Comparison of ENCODE assay signal across 22 cellular contexts in genomic region chr2:160034396-160034795, GRCh38. TPM values are rescaled to one million over a fixed set of nuclear protein-coding genes. Genes with fewer than 3 reads are reported as not detected.
"Had no signal": no experiment of that assay in that cellular context is flagged by ENCODE, and none has a peak within 500 bp of the region (broad histone marks: within the 10 kb centered on the region; RNA-seq: fewer than 3 reads in every experiment).

No MANE protein-coding gene starts in this region.

- H3K27me3 ChIP-seq: breast epithelium, esophagus squamous epithelium, sigmoid colon, transverse colon had no signal

- H3K27ac ChIP-seq: esophagus squamous epithelium, sigmoid colon, transverse colon had no signal

- ATAC-seq: activated CD4-positive, CD25-positive, alpha-beta regulatory T cell treated with anti-CD3 and anti-CD28 coated beads, Interleukin-2, amount 50 U/mL, for 24 hours; activated CD8-positive, alpha-beta T cell treated with anti-CD3 and anti-CD28 coated beads, Interleukin-2, amount 10 ng/mL, durations not matched to agents 7 days and 5 days; activated naive CD8-positive, alpha-beta T cell treated with anti-CD3 and anti-CD28 coated beads, Interleukin-2, amount 50 U/mL, for 24 hours; left ventricle myocardium superior; natural killer cell treated with Interleukin-12 subunit alpha and Interleukin-12 subunit beta and Interleukin-15 and Interleukin-18, amount 100 ng/mL, for 72 hours had no signal

- H3K36me3 ChIP-seq: transverse colon had no signal

- H3K9me3 ChIP-seq: breast epithelium, esophagus squamous epithelium, sigmoid colon, transverse colon had no signal

- H3K4me1 ChIP-seq: breast epithelium, esophagus squamous epithelium, transverse colon had no signal

- H3K4me3 ChIP-seq: breast epithelium, esophagus squamous epithelium, sigmoid colon, transverse colon had no signal

- DNase-seq: activated CD4-positive, alpha-beta T cell treated with anti-CD3 and anti-CD28 coated beads, Interleukin-2, amount 10 ng/mL, durations not matched to agents 7 days and 5 days; activated CD8-positive, alpha-beta T cell treated with anti-CD3 and anti-CD28 coated beads, Interleukin-2, amount 10 ng/mL, durations not matched to agents 7 days and 5 days; activated naive CD4-positive, alpha-beta T cell treated with Interleukin-2 at 50 U/mL for 16 hours; activated naive CD8-positive, alpha-beta T cell treated with anti-CD3 and anti-CD28 coated beads, Interleukin-2, amount 50 U/mL, for 24 hours; activated T-cell treated with anti-CD3 and anti-CD28 coated beads, Interleukin-2, amount 50 U/mL, for 24 hours; anterior cingulate cortex; effector memory CD4-positive, alpha-beta T cell; esophagus squamous epithelium; immature natural killer cell; left ventricle myocardium superior; sigmoid colon; stimulated activated CD4-positive, alpha-beta T cell treated with anti-CD3 and anti-CD28 coated beads, Interleukin-12 subunit alpha, Interleukin-12 subunit beta, amount 100 ng/mL, for 4 hours; stimulated activated CD4-positive, alpha-beta T cell treated with anti-CD3 and anti-CD28 coated beads, Interleukin-1b, Interleukin-23, amount 100 ng/mL, for 48 hours; stimulated activated CD8-positive, alpha-beta memory T cell treated with anti-CD3 and anti-CD28 coated beads, Interleukin-4, amount 100 ng/mL, for 48 hours; stimulated activated naive CD4-positive, alpha-beta T cell; substantia nigra; transverse colon had no signal

RNA-seq across cellular contexts. Expression of gene PLA2R1, which starts 28.0 kb away (rescaled TPM):
- total RNA-seq: activated CD4-positive, alpha-beta T cell treated with anti-CD3 and anti-CD28 coated beads, Interleukin-2, amount 10 ng/mL, durations not matched to agents 7 days and 5 days; activated CD8-positive, alpha-beta T cell treated with anti-CD3 and anti-CD28 coated beads, Interleukin-2, amount 10 ng/mL, durations not matched to agents 7 days and 5 days; activated T-helper 2 cell treated with anti-CD3 and anti-CD28 coated beads, Interferon-gamma antibody, Interleukin-2, Interleukin-4, amounts not matched to agents 10 μg/mL and 5 μg/mL and 100 μg/mL, durations not matched to agents 14 hours and 24 hours and 36 hours; natural killer cell treated with Interleukin-12 subunit alpha and Interleukin-12 subunit beta and Interleukin-15 and Interleukin-18, amount 100 ng/mL, for 72 hours; T-helper 1 cell treated with Interleukin-12 subunit alpha and Interleukin-12 subunit beta and Interleukin-4 antibody, amounts not matched to agents 30 ng/mL and 1 ng/mL, for 36 hours had no signal
- polyA plus RNA-seq: immature natural killer cell had no signal
